30 cellular contexts compared by ENCODE assay signal in genomic region chr19:19042732-19043274, GRCh38.
"Had no signal": no experiment of that assay in that cellular context is flagged by ENCODE, and none has a peak within 500 bp of the region (broad histone marks: within the 10 kb centered on the region; RNA-seq: fewer than 3 reads in every experiment).

No MANE protein-coding gene starts in this region.

- H3K9me3 ChIP-seq: heart left ventricle, left ventricle myocardium inferior, mucosa of descending colon, neutrophil, ovary, right atrium auricular region, right lobe of liver, thyroid gland, transverse colon, upper lobe of left lung, uterus had no signal

- H3K4me1 Mint-ChIP-seq: neural crest cell had no signal

- H3K36me3 Mint-ChIP-seq: natural killer cell treated with Interleukin-12 subunit alpha and Interleukin-12 subunit beta and Interleukin-15 and Interleukin-18, amount 100 ng/mL, for 72 hours had no signal

- DNase-seq: heart left ventricle; hypothalamus; immature natural killer cell; left ventricle myocardium inferior; mesendoderm; midbrain; mucosa of descending colon; naive thymus-derived CD4-positive, alpha-beta T cell; occipital lobe; ovary; right lobe of liver; stimulated activated CD4-positive, alpha-beta T cell treated with anti-CD3 and anti-CD28 coated beads, Interleukin-1b, Interleukin-23, amount 100 ng/mL, for 48 hours; stimulated activated CD4-positive, alpha-beta T cell treated with anti-CD3 and anti-CD28 coated beads, Interleukin-2, amount 100 ng/mL, for 48 hours; stimulated activated CD4-positive, alpha-beta T cell treated with anti-CD3 and anti-CD28 coated beads, Interleukin-4, amount 100 ng/mL, for 4 hours; stimulated activated CD8-positive, alpha-beta memory T cell treated with anti-CD3 and anti-CD28 coated beads, Interleukin-4, amount 100 ng/mL, for 48 hours; stimulated activated naive CD4-positive, alpha-beta T cell treated with Interleukin-2 at 50 U/mL for 16 hours; stimulated activated naive CD8-positive, alpha-beta T cell treated with anti-CD3 and anti-CD28 coated beads, Interleukin-15, amount 100 ng/mL, for 72 hours; substantia nigra; thyroid gland; transverse colon; upper lobe of left lung; uterus had no signal

- H3K4me1 ChIP-seq: uterus had no signal

- H3K27me3 ChIP-seq: heart left ventricle, neutrophil, ovary, right atrium auricular region, right lobe of liver, thyroid gland, transverse colon, upper lobe of left lung, uterus had no signal

- H3K27me3 Mint-ChIP-seq: naive thymus-derived CD4-positive, alpha-beta T cell; natural killer cell treated with Interleukin-12 subunit alpha and Interleukin-12 subunit beta and Interleukin-15 and Interleukin-18, amount 100 ng/mL, for 72 hours; progenitor cell of endocrine pancreas; stimulated activated memory B cell treated with anti-CD40 and anti-IgM and Interleukin-4, amounts not matched to agents 10 μg/mL and 1 μg/mL and 100 μg/mL, for 72 hours; stimulated activated naive CD8-positive, alpha-beta T cell treated with anti-CD3 and anti-CD28 coated beads, Interleukin-15, amount 100 ng/mL, for 72 hours had no signal

- H3K27ac ChIP-seq: heart left ventricle, left ventricle myocardium inferior, neutrophil, ovary, right atrium auricular region, right lobe of liver, thyroid gland, transverse colon, upper lobe of left lung, uterus had no signal

- H3K4me2 ChIP-seq: smooth muscle cell had no signal

- H3K27ac Mint-ChIP-seq: naive thymus-derived CD4-positive, alpha-beta T cell; natural killer cell treated with Interleukin-12 subunit alpha and Interleukin-12 subunit beta and Interleukin-15 and Interleukin-18, amount 100 ng/mL, for 72 hours; progenitor cell of endocrine pancreas; stimulated activated memory B cell treated with anti-CD40 and anti-IgM and Interleukin-4, amounts not matched to agents 10 μg/mL and 1 μg/mL and 100 μg/mL, for 72 hours; stimulated activated naive CD8-positive, alpha-beta T cell treated with anti-CD3 and anti-CD28 coated beads, Interleukin-15, amount 100 ng/mL, for 72 hours had no signal

- H3K9me3 Mint-ChIP-seq: immature natural killer cell; naive thymus-derived CD4-positive, alpha-beta T cell; natural killer cell treated with Interleukin-12 subunit alpha and Interleukin-12 subunit beta and Interleukin-15 and Interleukin-18, amount 100 ng/mL, for 72 hours; neural crest cell; stimulated activated memory B cell treated with anti-CD40 and anti-IgM and Interleukin-4, amounts not matched to agents 10 μg/mL and 1 μg/mL and 100 μg/mL, for 72 hours; stimulated activated naive CD8-positive, alpha-beta T cell treated with anti-CD3 and anti-CD28 coated beads, Interleukin-15, amount 100 ng/mL, for 72 hours had no signal

- H3K4me3 ChIP-seq: heart left ventricle, left ventricle myocardium inferior, lung, mucosa of descending colon, ovary, right atrium auricular region, right lobe of liver, smooth muscle cell, thyroid gland, transverse colon, upper lobe of left lung, uterus had no signal

- H3K4me3 Mint-ChIP-seq: immature natural killer cell; naive thymus-derived CD4-positive, alpha-beta T cell; natural killer cell treated with Interleukin-12 subunit alpha and Interleukin-12 subunit beta and Interleukin-15 and Interleukin-18, amount 100 ng/mL, for 72 hours; neural crest cell; stimulated activated memory B cell treated with anti-CD40 and anti-IgM and Interleukin-4, amounts not matched to agents 10 μg/mL and 1 μg/mL and 100 μg/mL, for 72 hours; stimulated activated naive CD8-positive, alpha-beta T cell treated with anti-CD3 and anti-CD28 coated beads, Interleukin-15, amount 100 ng/mL, for 72 hours had no signal

- ATAC-seq: mucosa of descending colon; naive thymus-derived CD4-positive, alpha-beta T cell; natural killer cell treated with Interleukin-12 subunit alpha and Interleukin-12 subunit beta and Interleukin-15 and Interleukin-18, amount 100 ng/mL, for 72 hours; right lobe of liver; stimulated activated memory B cell treated with anti-CD40 and anti-IgM and Interleukin-4, amounts not matched to agents 10 μg/mL and 1 μg/mL and 100 μg/mL, for 72 hours; stimulated activated naive CD8-positive, alpha-beta T cell treated with anti-CD3 and anti-CD28 coated beads, Interleukin-15, amount 100 ng/mL, for 72 hours had no signal

- H3K36me3 ChIP-seq: ovary, uterus had no signal
